In genomic region chr9:96667363-96667728, GRCh38 we compare ENCODE assay signal across 15 cellular contexts.
"Had no signal": no experiment of that assay in that cellular context is flagged by ENCODE, and none has a peak within 500 bp of the region (broad histone marks: within the 10 kb centered on the region; RNA-seq: fewer than 3 reads in every experiment).

No MANE protein-coding gene starts in this region.

- H3K4me3 Mint-ChIP-seq: brain had no signal

- H3K4me3 ChIP-seq: hepatocyte, lower lobe of right lung, psoas muscle, skin epidermis, tibial artery, uterus had no signal

- H3K27me3 ChIP-seq: hepatocyte, uterus had no signal

- H3K9me3 ChIP-seq: lower lobe of right lung, psoas muscle, tibial artery, uterus had no signal

- H3K27ac ChIP-seq: epithelial cell of prostate, hepatocyte, lower lobe of right lung, psoas muscle, skin epidermis, tibial artery, uterus, VCaP had no signal

- H3K36me3 ChIP-seq: lower lobe of right lung, tibial artery, uterus had no signal

- H3K4me1 ChIP-seq: lower lobe of right lung, psoas muscle, tibial artery, uterus had no signal

- DNase-seq: activated CD4-positive, alpha-beta T cell treated with anti-CD3 and anti-CD28 coated beads for 1 hour; activated naive CD4-positive, alpha-beta T cell; islet precursor cell; left colon; lower lobe of right lung; psoas muscle; right cardiac atrium; stimulated activated naive CD8-positive, alpha-beta T cell treated with anti-CD3 and anti-CD28 coated beads, Interleukin-15, Interleukin-2, amounts not matched to agents 100 U/mL and 50 U/mL, for 24 hours; tibial artery; uterus had no signal

- H3K36me3 Mint-ChIP-seq: brain had no signal

- H3K4me1 Mint-ChIP-seq: brain had no signal
